Comparison of ENCODE assay signal across 16 cellular contexts in the genomic region with DNA sequence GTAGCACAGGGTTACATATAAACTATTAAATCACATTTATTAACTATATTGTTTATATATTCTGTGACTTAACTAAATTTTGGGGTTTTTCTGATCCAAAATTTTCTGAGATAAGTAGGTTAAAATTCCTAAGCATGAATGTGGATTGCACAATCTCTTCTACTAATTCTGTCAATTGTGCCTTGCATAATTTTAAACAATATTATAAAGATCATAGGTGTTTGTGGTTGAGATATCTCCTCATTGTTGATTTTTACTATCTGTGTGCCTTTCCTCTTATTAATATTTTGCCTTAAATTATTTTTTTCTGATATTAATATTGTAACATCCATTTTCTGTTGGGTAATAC.
DNase-seq lines count a peak whose midpoint lies in the region; ATAC-seq, FAIRE-seq and TF ChIP-seq lines count a peak whose summit lies in the region.
"Had no signal": no experiment of that assay in that cellular context is flagged by ENCODE, and none has a peak within 500 bp of the region (broad histone marks: within the 10 kb centered on the region; RNA-seq: fewer than 3 reads in every experiment).

No MANE protein-coding gene starts in this region.

- intact Hi-C loops in HepG2 (cut with micrococcal nuclease; ENCODE audit: unreplicated experiment) = no loop called here
- intact Hi-C loops in right lobe of liver (cut with DNase I) = no loop called here
- intact Hi-C loops in dorsolateral prefrontal cortex (cut with DNase I) = no loop called here

- no peak for TF ChIP-seq POLR2A in HepG2 (IDR thresholded peaks at IDR 0.05; ENCODE audit: insufficient read depth in 1 of 2, low read depth in 2 of 2, low read length in 2 of 2)
- TF ChIP-seq POLR2A in right lobe of liver (IDR thresholded peaks at IDR 0.05) = no peak

- DNase-seq in HepG2 (ENCODE audit: low spot score) = no peak
- DNase-seq in right lobe of liver = no peak
- DNase-seq in adipocyte (ENCODE audit: low read depth) = peak; percentile 10
- peak; percentile 15 for DNase-seq in fibroblast of the aortic adventitia (ENCODE audit: low read depth)
- DNase-seq in 8988T = no peak
- no peak for DNase-seq in dorsolateral prefrontal cortex
- DNase-seq in NK-92 (lab: John Stamatoyannopoulos, UW; ENCODE audit: unreplicated experiment) = no peak
- DNase-seq: Calu3; CD4-positive, alpha-beta memory T cell; COR-L47; DMS79 treated with DMSO at 0.1 percent for 48 hours; GF-D8; GOT3; H7; HCEC 1CT had no signal

- H3K27ac ChIP-seq in HepG2 (ENCODE audit: extremely low read length, insufficient read depth, low read length) (no peak overlapping the region), right lobe of liver (no peak overlapping the region), dorsolateral prefrontal cortex (peak overlapping the region in 5 of 59 donors; percentile 18 to 46 (median 23))

- in situ Hi-C loops in HepG2 (cut with HindIII; ENCODE audit: extremely low pct_ligation_motif_present, low pct_unique_long_range_greater_than_20kb) = no loop called here

- H3K9ac ChIP-seq in HepG2 (ENCODE audit: insufficient read depth, low read depth, low read length) (no peak overlapping the region), adipocyte (ENCODE audit: low read length) (no peak overlapping the region)

- no TSS peak for BruUV-seq in HepG2 (replicated peaks; lab: Mats Ljungman, UMichigan)

- no peaks in the 10 kb centered on the region for H3K79me2 ChIP-seq in HepG2 (ENCODE audit: insufficient read depth, low read length)

- FAIRE-seq in HepG2 (lab: Jason Lieb, UNC) = no peak
- FAIRE-seq: GM12892 had no signal

- ATAC-seq in HepG2 (no peak), right lobe of liver (no peak)

- TF ChIP-seq EP300 in HepG2 (IDR thresholded peaks at IDR 0.05; ENCODE audit: low read depth in 2 of 2, low read length in 2 of 2) (no peak), HepG2 (CRISPR knock-in tag; IDR thresholded peaks at IDR 0.05; ENCODE audit: borderline replicate concordance) (no peak)

- no peak overlapping the region for H3K4me2 ChIP-seq in HepG2 (ENCODE audit: low read depth, low read length)

- TF ChIP-seq CTCF in HepG2 (CRISPR knock-in tag; IDR thresholded peaks at IDR 0.05) (no peak), right lobe of liver (IDR thresholded peaks at IDR 0.05) (no peak), fibroblast of the aortic adventitia (IDR thresholded peaks at IDR 0.05; ENCODE audit: insufficient read depth, low read length) (no peak), dorsolateral prefrontal cortex (IDR thresholded peaks at IDR 0.05 in 54 of 56, conservative IDR thresholded peaks at IDR 0.05 in 2 of 56; ENCODE audit: low read depth in 1 of 56, partially characterized antibody in 56 of 56) (no peak)

- no peaks in the 10 kb centered on the region for H3K4me1 ChIP-seq in HepG2 (ENCODE audit: insufficient read depth, low read length)
- H3K4me1 ChIP-seq in right lobe of liver = no peaks in the 10 kb centered on the region
- peaks cover 12% of the 10 kb centered on the region for H3K4me1 ChIP-seq in adipocyte (ENCODE audit: control insufficient read depth, insufficient read depth, low read length)

- TF ChIP-seq RAD21 in HepG2 (CRISPR knock-in tag; IDR thresholded peaks at IDR 0.05) = no peak

- no peaks in the 10 kb centered on the region for H4K20me1 ChIP-seq in HepG2 (ENCODE audit: insufficient read depth, low read length)

- H2AFZ ChIP-seq in HepG2 (ENCODE audit: low read length) = no peak overlapping the region

- H3K27me3 ChIP-seq in HepG2 (ENCODE audit: control insufficient read depth in 1 of 2, insufficient read depth in 2 of 2, low read length in 2 of 2) = no peaks in the 10 kb centered on the region
- H3K27me3 ChIP-seq in right lobe of liver = no peaks in the 10 kb centered on the region
- no peaks in the 10 kb centered on the region for H3K27me3 ChIP-seq in adipocyte (replicated peaks; ENCODE audit: control insufficient read depth, insufficient read depth, low read length)
- H3K27me3 ChIP-seq in dorsolateral prefrontal cortex = no peaks in the 10 kb centered on the region

- CTCF ChIA-PET in HepG2 (lab: Yijun Ruan, JAX; ENCODE audit: low intra/inter-chr PET ratio, low total read pairs) = no interaction called here

- no peak overlapping the region for H3K4me3 ChIP-seq in HepG2 (replicated peaks in 1 of 3; ENCODE audit: insufficient read depth in 1 of 3, low read depth in 2 of 3, low read length in 3 of 3)
- no peak overlapping the region for H3K4me3 ChIP-seq in right lobe of liver
- no peak overlapping the region for H3K4me3 ChIP-seq in adipocyte (ENCODE audit: low read length)
- no peak overlapping the region for H3K4me3 ChIP-seq in fibroblast of the aortic adventitia (ENCODE audit: low read depth, low read length)
- peak overlapping the region in 1 of 59 donors; percentile 9 for H3K4me3 ChIP-seq in dorsolateral prefrontal cortex

- POLR2A ChIA-PET in HepG2 (lab: Yijun Ruan, JAX) = no interaction called here

- no peaks in the 10 kb centered on the region for H3K9me3 ChIP-seq in HepG2 (ENCODE audit: low read length)
- no peaks in the 10 kb centered on the region for H3K9me3 ChIP-seq in right lobe of liver
- H3K9me3 ChIP-seq in adipocyte (ENCODE audit: control insufficient read depth, low read length) = no peaks in the 10 kb centered on the region

- H3K36me3 ChIP-seq in HepG2 (replicated peaks in 1 of 2; ENCODE audit: control insufficient read depth in 1 of 2, insufficient read depth in 2 of 2, low read length in 2 of 2) (no peaks in the 10 kb centered on the region), right lobe of liver (no peaks in the 10 kb centered on the region), adipocyte (ENCODE audit: control insufficient read depth, insufficient read depth, low read length, severe bottlenecking) (no peaks in the 10 kb centered on the region)

TF ChIP-seq in HepG2, 621 proteins besides CTCF, POLR2A, EP300 and RAD21:
- TF ChIP-seq CEBPB (IDR thresholded peaks at IDR 0.05; ENCODE audit: borderline replicate concordance, low read depth, low read length) (peak; percentile 46), ZNF513 (CRISPR knock-in tag; conservative IDR thresholded peaks at IDR 0.05) (no peak)

Comparison
In these comparisons a context has a peak if more than half of its experiments do, and no peak if none do; other contexts are left out.
1. DNase-seq: peak in adipocyte (single experiment) and fibroblast of the aortic adventitia (single experiment); none in HepG2 (single experiment), right lobe of liver (0 of 3), 8988T (single experiment), dorsolateral prefrontal cortex (0 of 10) and NK-92 (single experiment).